Comparison of ENCODE assay signal across 14 cellular contexts in the genomic region with DNA sequence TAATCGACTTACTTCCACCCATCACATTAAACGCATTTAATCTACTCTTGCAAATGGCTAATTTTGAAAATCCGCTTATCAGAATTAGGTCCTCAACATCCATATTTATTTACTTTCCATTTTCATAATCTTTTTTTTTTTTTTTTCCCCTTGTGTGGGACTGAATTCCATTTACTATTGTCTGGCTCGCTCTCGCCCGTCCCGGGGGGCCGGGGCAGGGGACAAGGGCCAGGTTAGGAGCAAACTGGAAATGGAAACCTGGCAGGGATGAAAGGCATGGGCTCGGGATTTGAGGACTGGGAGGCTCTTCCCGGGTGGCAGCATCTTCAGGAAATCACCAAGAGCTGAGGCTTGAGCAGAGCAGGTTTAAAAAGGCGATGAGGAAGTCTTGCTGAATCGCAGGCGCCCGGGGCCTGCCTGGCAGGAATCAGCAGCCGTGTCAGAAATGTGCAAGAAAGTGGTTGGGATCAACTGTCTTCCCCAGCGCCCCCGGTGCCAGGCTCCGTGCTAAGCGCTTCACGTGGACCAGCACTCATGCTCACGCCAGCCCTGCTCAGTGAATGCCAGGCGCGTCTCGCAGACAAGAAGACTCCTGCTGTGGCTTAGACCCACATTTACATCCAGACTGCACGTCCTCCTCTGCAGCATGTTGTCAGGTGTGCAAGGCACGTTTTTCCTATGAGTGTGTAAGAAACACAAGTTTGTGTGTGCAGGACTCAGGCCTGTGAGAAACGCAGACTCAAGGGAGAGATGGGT.
DNase-seq lines count a peak whose midpoint lies in the region; ATAC-seq and TF ChIP-seq lines count a peak whose summit lies in the region.
"Had no signal": no experiment of that assay in that cellular context is flagged by ENCODE, and none has a peak within 500 bp of the region (broad histone marks: within the 10 kb centered on the region; RNA-seq: fewer than 3 reads in every experiment).

No MANE protein-coding gene starts in this region.

- TF ChIP-seq POLR2A in breast epithelium (IDR thresholded peaks at IDR 0.05) (no peak), sigmoid colon (IDR thresholded peaks at IDR 0.05) (no peak)

- TF ChIP-seq CTCF in breast epithelium (IDR thresholded peaks at IDR 0.05) (no peak), MCF 10A (IDR thresholded peaks at IDR 0.05; ENCODE audit: unreplicated experiment) (no peak), sigmoid colon (IDR thresholded peaks at IDR 0.05) (no peak)

- H3K4me1 ChIP-seq in breast epithelium (no peaks in the 10 kb centered on the region), sigmoid colon (peaks cover 0 to 10% (median 8%) of the 10 kb centered on the region in 4 donors)

- H3K36me3 ChIP-seq in breast epithelium (no peaks in the 10 kb centered on the region), sigmoid colon (no peaks in the 10 kb centered on the region)
- H3K36me3 ChIP-seq: BLaER1 treated with 17β-estradiol and CSF1 and Interleukin-3, amounts not matched to agents 10 nM and 100 nM had no signal

- CTCF ChIA-PET in MCF 10A (lab: Yijun Ruan, JAX): interaction anchor here (0.6 to 1.8 kb wide), 3 partner anchors 9 to 83 kb away, joined by 3 to 8 read pairs (median 4); no protein-coding TSS in a partner anchor
- CTCF ChIA-PET in activated CD8-positive, alpha-beta memory T cell treated with anti-CD3 and anti-CD28 coated beads, Interleukin-2, amount 10 ng/mL, durations not matched to agents 7 days and 5 days (lab: Charles Lee): no interaction called here
- CTCF ChIA-PET in activated CD8-positive, alpha-beta T cell treated with anti-CD3 and anti-CD28 coated beads, Interleukin-2, amount 10 ng/mL, durations not matched to agents 7 days and 5 days (lab: Charles Lee): interaction anchor here (0.7 to 2.1 kb wide), 4 partner anchors 8 to 86 kb away, joined by 3 to 13 read pairs (median 4); no protein-coding TSS in a partner anchor

- no peak overlapping the region for H3K27ac ChIP-seq in breast epithelium
- H3K27ac ChIP-seq in layer of hippocampus (ENCODE audit: low read depth, low read length): peak overlapping the region; percentile 38
- peak overlapping the region; percentile 45 for H3K27ac ChIP-seq in temporal lobe (ENCODE audit: low read depth, low read length)
- no peak overlapping the region for H3K27ac ChIP-seq in sigmoid colon
- H3K27ac ChIP-seq: BLaER1 treated with 17β-estradiol and CSF1 and Interleukin-3, amounts not matched to agents 10 nM and 100 nM had no signal

- intact Hi-C loops in breast epithelium (cut with DNase I; ENCODE audit: low total_unique reads): no loop called here
- intact Hi-C loops in MCF 10A (cut with micrococcal nuclease): no loop called here
- intact Hi-C loops in sigmoid colon (cut with DNase I): no loop called here

- H3K4me3 ChIP-seq in breast epithelium: peak overlapping the region in 2 of 3 donors; percentile 24 to 52
- H3K4me3 ChIP-seq in sigmoid colon: peak overlapping the region in 2 of 4 donors; percentile 2 to 31
- H3K4me3 ChIP-seq: BLaER1 treated with 17β-estradiol and CSF1 and Interleukin-3, amounts not matched to agents 10 nM and 100 nM had no signal

- TF ChIP-seq EP300 in sigmoid colon (IDR thresholded peaks at IDR 0.05): no peak

- peaks cover 6% of the 10 kb centered on the region for H3K4me1 Mint-ChIP-seq in MCF 10A (ENCODE audit: insufficient read depth, unreplicated experiment)
- H3K4me1 Mint-ChIP-seq in activated CD8-positive, alpha-beta memory T cell treated with anti-CD3 and anti-CD28 coated beads, Interleukin-2, amount 10 ng/mL, durations not matched to agents 7 days and 5 days: peaks cover 14% of the 10 kb centered on the region
- peaks cover 9% of the 10 kb centered on the region for H3K4me1 Mint-ChIP-seq in activated CD8-positive, alpha-beta T cell treated with anti-CD3 and anti-CD28 coated beads, Interleukin-2, amount 10 ng/mL, durations not matched to agents 7 days and 5 days (ENCODE audit: low read depth)

- no peaks in the 10 kb centered on the region for H3K9me3 Mint-ChIP-seq in MCF 10A (ENCODE audit: unreplicated experiment)
- H3K9me3 Mint-ChIP-seq in activated CD8-positive, alpha-beta memory T cell treated with anti-CD3 and anti-CD28 coated beads, Interleukin-2, amount 10 ng/mL, durations not matched to agents 7 days and 5 days (ENCODE audit: low read depth): no peaks in the 10 kb centered on the region
- no peaks in the 10 kb centered on the region for H3K9me3 Mint-ChIP-seq in activated CD8-positive, alpha-beta T cell treated with anti-CD3 and anti-CD28 coated beads, Interleukin-2, amount 10 ng/mL, durations not matched to agents 7 days and 5 days (ENCODE audit: insufficient read depth)
- H3K9me3 Mint-ChIP-seq: activated naive CD4-positive, alpha-beta T cell treated with anti-CD3 and anti-CD28 coated beads, Interleukin-2, amount 50 U/mL, for 72 hours had no signal

- peaks cover 0 to 82% of the 10 kb centered on the region in 2 donors for H3K27me3 ChIP-seq in breast epithelium
- peaks cover 26% of the 10 kb centered on the region for H3K27me3 ChIP-seq in layer of hippocampus (ENCODE audit: control insufficient read depth, insufficient read depth, low read length)
- H3K27me3 ChIP-seq in sigmoid colon: peaks cover 18 to 97% (median 61%) of the 10 kb centered on the region in 3 donors

- WGBS in sigmoid colon, 2 donors: 25 to 35% methylated on average over 27 of the region's 27 CpGs

- BruUV-seq in MCF 10A (replicated peaks; lab: Mats Ljungman, UMichigan): no TSS peak

- POLR2A ChIA-PET in MCF 10A (lab: Yijun Ruan, JAX): interaction anchor here (1.2 kb wide), 1 partner anchor 14 kb away, joined by 3 read pairs; no protein-coding TSS in a partner anchor
- POLR2A ChIA-PET in activated CD8-positive, alpha-beta T cell treated with anti-CD3 and anti-CD28 coated beads, Interleukin-2, amount 10 ng/mL, durations not matched to agents 7 days and 5 days (lab: Charles Lee): no interaction called here

- DNase-seq in breast epithelium (ENCODE audit: low spot score in 2 of 2) (peak in 1 of 2 donors; percentile 10), MCF 10A (ENCODE audit: unreplicated experiment) (no peak), A172 (ENCODE audit: low spot score) (no peak), sigmoid colon (no peak)
- DNase-seq in activated CD8-positive, alpha-beta memory T cell treated with anti-CD3 and anti-CD28 coated beads, Interleukin-2, amount 10 ng/mL, durations not matched to agents 7 days and 5 days: peak; percentile 36
- no peak for DNase-seq in activated CD8-positive, alpha-beta T cell treated with anti-CD3 and anti-CD28 coated beads, Interleukin-2, amount 10 ng/mL, durations not matched to agents 7 days and 5 days
- DNase-seq: activated CD4-positive, alpha-beta T cell treated with anti-CD3 and anti-CD28 coated beads for 4 hours; occipital lobe; SHP77 treated with DMSO at 0.1 percent for 48 hours; trophoblast cell had no signal

- H3K4me3 Mint-ChIP-seq in MCF 10A (ENCODE audit: unreplicated experiment): no peak overlapping the region
- no peak overlapping the region for H3K4me3 Mint-ChIP-seq in activated CD8-positive, alpha-beta memory T cell treated with anti-CD3 and anti-CD28 coated beads, Interleukin-2, amount 10 ng/mL, durations not matched to agents 7 days and 5 days
- no peak overlapping the region for H3K4me3 Mint-ChIP-seq in activated CD8-positive, alpha-beta T cell treated with anti-CD3 and anti-CD28 coated beads, Interleukin-2, amount 10 ng/mL, durations not matched to agents 7 days and 5 days

- no peaks in the 10 kb centered on the region for H3K36me3 Mint-ChIP-seq in MCF 10A (ENCODE audit: insufficient read depth, unreplicated experiment)
- no peaks in the 10 kb centered on the region for H3K36me3 Mint-ChIP-seq in activated CD8-positive, alpha-beta memory T cell treated with anti-CD3 and anti-CD28 coated beads, Interleukin-2, amount 10 ng/mL, durations not matched to agents 7 days and 5 days
- H3K36me3 Mint-ChIP-seq in activated CD8-positive, alpha-beta T cell treated with anti-CD3 and anti-CD28 coated beads, Interleukin-2, amount 10 ng/mL, durations not matched to agents 7 days and 5 days (ENCODE audit: low read depth): no peaks in the 10 kb centered on the region
- H3K36me3 Mint-ChIP-seq: activated naive CD4-positive, alpha-beta T cell treated with anti-CD3 and anti-CD28 coated beads, Interleukin-2, amount 50 U/mL, for 72 hours had no signal

- peaks cover 47% of the 10 kb centered on the region for H3K27me3 Mint-ChIP-seq in MCF 10A (ENCODE audit: insufficient read depth, unreplicated experiment)
- peaks cover 81% of the 10 kb centered on the region for H3K27me3 Mint-ChIP-seq in activated CD8-positive, alpha-beta memory T cell treated with anti-CD3 and anti-CD28 coated beads, Interleukin-2, amount 10 ng/mL, durations not matched to agents 7 days and 5 days
- H3K27me3 Mint-ChIP-seq in activated CD8-positive, alpha-beta T cell treated with anti-CD3 and anti-CD28 coated beads, Interleukin-2, amount 10 ng/mL, durations not matched to agents 7 days and 5 days (ENCODE audit: low read depth): peaks cover 68% of the 10 kb centered on the region

- no peak for ATAC-seq in activated CD8-positive, alpha-beta memory T cell treated with anti-CD3 and anti-CD28 coated beads, Interleukin-2, amount 10 ng/mL, durations not matched to agents 7 days and 5 days
- no peak for ATAC-seq in activated CD8-positive, alpha-beta T cell treated with anti-CD3 and anti-CD28 coated beads, Interleukin-2, amount 10 ng/mL, durations not matched to agents 7 days and 5 days
- ATAC-seq: activated naive CD4-positive, alpha-beta T cell treated with anti-CD3 and anti-CD28 coated beads, Interleukin-2, amount 50 U/mL, for 72 hours had no signal

- H3K27ac Mint-ChIP-seq in MCF 10A (ENCODE audit: low read depth, unreplicated experiment): no peak overlapping the region
- H3K27ac Mint-ChIP-seq in activated CD8-positive, alpha-beta memory T cell treated with anti-CD3 and anti-CD28 coated beads, Interleukin-2, amount 10 ng/mL, durations not matched to agents 7 days and 5 days: no peak overlapping the region
- no peak overlapping the region for H3K27ac Mint-ChIP-seq in activated CD8-positive, alpha-beta T cell treated with anti-CD3 and anti-CD28 coated beads, Interleukin-2, amount 10 ng/mL, durations not matched to agents 7 days and 5 days
- H3K27ac Mint-ChIP-seq: activated naive CD4-positive, alpha-beta T cell treated with anti-CD3 and anti-CD28 coated beads, Interleukin-2, amount 50 U/mL, for 72 hours had no signal

- no peaks in the 10 kb centered on the region for H3K9me3 ChIP-seq in breast epithelium
- no peaks in the 10 kb centered on the region for H3K9me3 ChIP-seq in sigmoid colon
- H3K9me3 ChIP-seq: BLaER1 treated with 17β-estradiol and CSF1 and Interleukin-3, amounts not matched to agents 10 nM and 100 nM had no signal

Comparison
In these comparisons a context has a peak if more than half of its experiments do, and no peak if none do; other contexts are left out.
1. H3K27ac ChIP-seq: peak in layer of hippocampus (single experiment) and temporal lobe (single experiment); none in breast epithelium (0 of 2) and sigmoid colon (0 of 4).